In the genomic region with DNA sequence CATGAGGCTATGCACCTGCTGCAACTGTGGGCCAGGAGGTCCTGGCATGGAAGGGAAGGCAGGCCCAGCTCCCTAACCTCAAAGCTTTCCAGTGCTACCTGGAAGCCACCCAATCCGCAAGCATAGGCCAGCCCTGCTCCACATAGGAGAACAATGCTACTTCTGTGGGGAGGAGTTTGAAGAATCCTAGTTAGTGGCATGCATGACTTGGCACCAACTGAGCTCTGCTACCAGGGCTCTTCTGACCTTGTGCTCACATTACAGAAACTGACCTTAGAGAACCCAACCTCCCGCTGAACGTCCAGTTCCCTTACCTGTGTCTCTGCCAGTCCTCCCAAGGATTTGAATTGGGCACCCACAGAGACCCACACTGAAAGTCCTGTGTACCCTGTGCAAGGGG, we compare ENCODE assay signal across 23 cellular contexts.
"Had no signal": no experiment of that assay in that cellular context is flagged by ENCODE, and none has a peak within 500 bp of the region (broad histone marks: within the 10 kb centered on the region; RNA-seq: fewer than 3 reads in every experiment).

No MANE protein-coding gene starts in this region.

- H3K27ac ChIP-seq: spleen, VCaP had no signal

- H3K4me3 Mint-ChIP-seq: activated CD4-positive, alpha-beta memory T cell treated with anti-CD3 and anti-CD28 coated beads for 36 hours; activated CD4-positive, alpha-beta T cell treated with anti-CD3 and anti-CD28 coated beads for 36 hours; activated T-cell treated with anti-CD3 and anti-CD28 coated beads, Interleukin-2, amount 50 U/mL, for 24 hours; brain; central memory CD8-positive, alpha-beta T cell; immature natural killer cell; memory B cell; natural killer cell treated with Interleukin-12 subunit alpha and Interleukin-12 subunit beta and Interleukin-15 and Interleukin-18, amount 100 ng/mL, for 72 hours; stimulated activated naive CD8-positive, alpha-beta T cell treated with anti-CD3 and anti-CD28 coated beads, Interleukin-15, amount 100 ng/mL, for 72 hours; T-cell had no signal

- H3K9me3 Mint-ChIP-seq: activated CD4-positive, alpha-beta memory T cell treated with anti-CD3 and anti-CD28 coated beads for 36 hours; activated T-cell treated with anti-CD3 and anti-CD28 coated beads, Interleukin-2, amount 50 U/mL, for 24 hours; brain; central memory CD8-positive, alpha-beta T cell; immature natural killer cell; memory B cell; natural killer cell treated with Interleukin-12 subunit alpha and Interleukin-12 subunit beta and Interleukin-15 and Interleukin-18, amount 100 ng/mL, for 72 hours; stimulated activated naive CD8-positive, alpha-beta T cell treated with anti-CD3 and anti-CD28 coated beads, Interleukin-15, amount 100 ng/mL, for 72 hours; T-cell had no signal

- H3K4me3 ChIP-seq: coronary artery, spleen, thoracic aorta had no signal

- H3K27me3 Mint-ChIP-seq: activated CD4-positive, alpha-beta memory T cell treated with anti-CD3 and anti-CD28 coated beads for 36 hours; activated CD4-positive, alpha-beta T cell treated with anti-CD3 and anti-CD28 coated beads for 36 hours; activated T-cell treated with anti-CD3 and anti-CD28 coated beads, Interleukin-2, amount 50 U/mL, for 24 hours; brain; central memory CD8-positive, alpha-beta T cell; memory B cell; natural killer cell treated with Interleukin-12 subunit alpha and Interleukin-12 subunit beta and Interleukin-15 and Interleukin-18, amount 100 ng/mL, for 72 hours; stimulated activated naive CD8-positive, alpha-beta T cell treated with anti-CD3 and anti-CD28 coated beads, Interleukin-15, amount 100 ng/mL, for 72 hours; T-cell had no signal

- H3K4me1 Mint-ChIP-seq: activated CD4-positive, alpha-beta T cell treated with anti-CD3 and anti-CD28 coated beads for 36 hours; central memory CD8-positive, alpha-beta T cell; memory B cell; stimulated activated naive CD8-positive, alpha-beta T cell treated with anti-CD3 and anti-CD28 coated beads, Interleukin-15, amount 100 ng/mL, for 72 hours; T-cell had no signal

- H3K9me3 ChIP-seq: spleen, thoracic aorta had no signal

- H3K4me1 ChIP-seq: spleen had no signal

- H3K27me3 ChIP-seq: spleen had no signal

- DNase-seq: activated CD4-positive, alpha-beta memory T cell treated with anti-CD3 and anti-CD28 coated beads for 36 hours; activated CD4-positive, alpha-beta T cell treated with anti-CD3 and anti-CD28 coated beads for 36 hours; activated effector memory CD4-positive, alpha-beta T cell treated with Interleukin-2 at 50 U/mL for 16 hours; activated naive CD4-positive, alpha-beta T cell treated with anti-CD3 and anti-CD28 coated beads, Interleukin-2, amount 50 U/mL, for 16 hours; activated T-cell treated with anti-CD3 and anti-CD28 coated beads, Interleukin-2, amount 50 U/mL, for 24 hours; effector CD4-positive, alpha-beta T cell; foreskin fibroblast; glutamatergic neuron; immature natural killer cell; nucleus accumbens; posterior cingulate gyrus; spleen; stimulated activated naive CD8-positive, alpha-beta T cell treated with anti-CD3 and anti-CD28 coated beads, Interleukin-15, amount 100 ng/mL, for 72 hours; T-cell; T1000 had no signal

- H3K27ac Mint-ChIP-seq: activated CD4-positive, alpha-beta memory T cell treated with anti-CD3 and anti-CD28 coated beads for 36 hours; activated CD4-positive, alpha-beta T cell treated with anti-CD3 and anti-CD28 coated beads for 36 hours; activated T-cell treated with anti-CD3 and anti-CD28 coated beads, Interleukin-2, amount 50 U/mL, for 24 hours; brain; memory B cell; natural killer cell treated with Interleukin-12 subunit alpha and Interleukin-12 subunit beta and Interleukin-15 and Interleukin-18, amount 100 ng/mL, for 72 hours; stimulated activated naive CD8-positive, alpha-beta T cell treated with anti-CD3 and anti-CD28 coated beads, Interleukin-15, amount 100 ng/mL, for 72 hours; T-cell had no signal

- H3K36me3 ChIP-seq: thoracic aorta had no signal

- ATAC-seq: activated CD4-positive, alpha-beta T cell treated with anti-CD3 and anti-CD28 coated beads for 36 hours; sciatic nerve; stimulated activated naive CD8-positive, alpha-beta T cell treated with anti-CD3 and anti-CD28 coated beads, Interleukin-15, amount 100 ng/mL, for 72 hours; T-cell had no signal
